In genomic region chr12:94970560-94970959, GRCh38 we compare ENCODE assay signal across 28 cellular contexts.
"Had no signal": no experiment of that assay in that cellular context is flagged by ENCODE, and none has a peak within 500 bp of the region (broad histone marks: within the 10 kb centered on the region; RNA-seq: fewer than 3 reads in every experiment).

No MANE protein-coding gene starts in this region.

- H3K36me3 ChIP-seq: neural progenitor cell, thoracic aorta had no signal

- H3K4me3 ChIP-seq: heart right ventricle, hepatocyte, left lung, lower lobe of right lung, neural progenitor cell, psoas muscle, right atrium auricular region, right lobe of liver, skin epidermis, spleen, suprapubic skin, thoracic aorta, tibial nerve, upper lobe of left lung, vagina had no signal

- H3K27me3 ChIP-seq: heart right ventricle, hepatocyte, left lung, neural progenitor cell, neutrophil, right atrium auricular region, right lobe of liver, spleen, suprapubic skin, tibial nerve, upper lobe of left lung, vagina had no signal

- DNase-seq: heart right ventricle; kidney; left colon; left lung; lower lobe of right lung; mammary epithelial cell; mesendoderm; naive B cell; natural killer cell; nephron progenitor cell; occipital lobe; psoas muscle; right lobe of liver; spleen; stimulated activated CD4-positive, alpha-beta T cell treated with anti-CD3 and anti-CD28 coated beads, Interleukin-4, amount 100 ng/mL, for 24 hours; stimulated activated naive CD4-positive, alpha-beta T cell; upper lobe of left lung had no signal

- H3K4me2 ChIP-seq: hepatocyte, neural progenitor cell had no signal

- ATAC-seq: heart right ventricle; left colon; left lung; lower lobe of right lung; natural killer cell; psoas muscle; right lobe of liver; stimulated activated effector memory CD8-positive, alpha-beta T cell treated with anti-CD3 and anti-CD28 coated beads, Interleukin-12 subunit alpha, Interleukin-12 subunit beta, amount 100 ng/mL, for 72 hours had no signal

- H3K9me3 ChIP-seq: heart right ventricle, left lung, lower lobe of right lung, neutrophil, psoas muscle, right atrium auricular region, right lobe of liver, spleen, suprapubic skin, thoracic aorta, tibial nerve, upper lobe of left lung, vagina had no signal

- H3K9ac ChIP-seq: neural progenitor cell, parathyroid adenoma had no signal

- H3K4me1 ChIP-seq: left lung, lower lobe of right lung, neural progenitor cell, parathyroid adenoma, psoas muscle, right atrium auricular region, right lobe of liver, suprapubic skin, tibial nerve, upper lobe of left lung, vagina had no signal

- H3K27ac ChIP-seq: heart right ventricle, hepatocyte, left lung, lower lobe of right lung, neural progenitor cell, neutrophil, parathyroid adenoma, psoas muscle, right lobe of liver, skin epidermis, spleen, suprapubic skin, thoracic aorta, tibial nerve, upper lobe of left lung, vagina had no signal

- H2AFZ ChIP-seq: hepatocyte, neural progenitor cell, parathyroid adenoma had no signal
